ENCODE assay signal across 10 cellular contexts in genomic region chr2:218897394-218898108, GRCh38. TPM values are rescaled to one million over a fixed set of nuclear protein-coding genes. Genes with fewer than 3 reads are reported as not detected.
DNase-seq lines count a peak whose midpoint lies in the region; ATAC-seq, FAIRE-seq and TF ChIP-seq lines count a peak whose summit lies in the region.
"Had no signal": no experiment of that assay in that cellular context is flagged by ENCODE, and none has a peak within 500 bp of the region (broad histone marks: within the 10 kb centered on the region; RNA-seq: fewer than 3 reads in every experiment).

No MANE protein-coding gene starts in this region.

- H3K27me3 ChIP-seq in CD4-positive, CD25-positive, alpha-beta regulatory T cell (ENCODE audit: control insufficient read depth, insufficient read depth, low read length): peaks cover 5% of the 10 kb centered on the region
- no peaks in the 10 kb centered on the region for H3K27me3 ChIP-seq in keratinocyte (ENCODE audit: control insufficient read depth, extremely low read depth, insufficient read depth, low read length)

- peak overlapping the region; percentile 55 for H3K4me3 ChIP-seq in CD4-positive, CD25-positive, alpha-beta regulatory T cell (ENCODE audit: low read depth, low read length)
- H3K4me3 ChIP-seq in SK-N-MC (peak overlapping the region; percentile 71), keratinocyte (ENCODE audit: control insufficient read depth in 2 of 3, extremely low read depth in 1 of 3, insufficient read depth in 2 of 3, low read depth in 1 of 3, low read length in 3 of 3) (peak overlapping the region in 2 of 3 experiments; percentile 10 to 11), mucosa of descending colon (no peak overlapping the region)

- no peaks in the 10 kb centered on the region for H3K36me3 Mint-ChIP-seq in CD4-positive, CD25-positive, alpha-beta regulatory T cell

- no peaks in the 10 kb centered on the region for H3K9me1 ChIP-seq in keratinocyte (ENCODE audit: control insufficient read depth, extremely low read depth, insufficient read depth, low read length)

- H3K79me2 ChIP-seq in keratinocyte (ENCODE audit: control insufficient read depth, insufficient read depth, low read length): no peaks in the 10 kb centered on the region

- H3K27me3 Mint-ChIP-seq in CD4-positive, CD25-positive, alpha-beta regulatory T cell: peaks cover 31% of the 10 kb centered on the region

- peak overlapping the region; percentile 74 to 92 (median 86) for H3K4me3 Mint-ChIP-seq in CD4-positive, CD25-positive, alpha-beta regulatory T cell

- no peak for DNase-seq in CD4-positive, CD25-positive, alpha-beta regulatory T cell
- DNase-seq in SK-N-MC (ENCODE audit: low read depth, low spot score): no peak
- no peak for DNase-seq in keratinocyte (ENCODE audit: low read depth, low spot score)
- DNase-seq in HTR-8/SVneo (ENCODE audit: insufficient read length, low spot score): no peak
- no peak for DNase-seq in NCI-H187 treated with DMSO at 0.1 percent for 48 hours (lab: John Stamatoyannopoulos, UW)
- DNase-seq in mucosa of descending colon: no peak

- H3K9ac ChIP-seq in SK-N-MC (ENCODE audit: insufficient read length): no peak overlapping the region
- peak overlapping the region; percentile 78 for H3K9ac ChIP-seq in keratinocyte (ENCODE audit: control insufficient read depth, extremely low read depth, insufficient read depth, low read length)

- TF ChIP-seq CTCF in keratinocyte (optimal IDR thresholded peaks at IDR 0.05 in 1 of 3, IDR thresholded peaks at IDR 0.05 in 1 of 3, conservative IDR thresholded peaks at IDR 0.05 in 1 of 3; ENCODE audit: extremely low read depth in 1 of 3, insufficient read depth in 2 of 3, low read length in 3 of 3) (no peak), mucosa of descending colon (IDR thresholded peaks at IDR 0.05) (no peak)

- peaks cover 60% of the 10 kb centered on the region for H3K4me1 ChIP-seq in CD4-positive, CD25-positive, alpha-beta regulatory T cell (ENCODE audit: control insufficient read depth, insufficient read depth, low read length, poor library complexity, severe bottlenecking)
- peaks cover 54% of the 10 kb centered on the region for H3K4me1 ChIP-seq in keratinocyte (ENCODE audit: control insufficient read depth, extremely low read depth, insufficient read depth, low read length)
- peaks cover 25% of the 10 kb centered on the region for H3K4me1 ChIP-seq in mucosa of descending colon (ENCODE audit: low read depth)

- intact Hi-C loops in mucosa of descending colon (cut with DNase I, micrococcal nuclease): no loop called here

- H2AFZ ChIP-seq in keratinocyte (ENCODE audit: control insufficient read depth, low read length): no peak overlapping the region

- H3K4me1 Mint-ChIP-seq in CD4-positive, CD25-positive, alpha-beta regulatory T cell: peaks cover 0 to 51% (median 42%) of the 10 kb centered on the region in 4 donors

- H3K9me3 ChIP-seq in CD4-positive, CD25-positive, alpha-beta regulatory T cell (ENCODE audit: control insufficient read depth in 2 of 2, low read length in 2 of 2): no peaks in the 10 kb centered on the region
- H3K9me3 ChIP-seq in SK-N-MC (ENCODE audit: low read depth, low read length): no peaks in the 10 kb centered on the region
- no peaks in the 10 kb centered on the region for H3K9me3 ChIP-seq in keratinocyte (ENCODE audit: control insufficient read depth, low read depth, low read length)
- no peaks in the 10 kb centered on the region for H3K9me3 ChIP-seq in mucosa of descending colon

- H3K36me3 ChIP-seq in CD4-positive, CD25-positive, alpha-beta regulatory T cell (ENCODE audit: control insufficient read depth, insufficient read depth, low read length): no peaks in the 10 kb centered on the region
- H3K36me3 ChIP-seq in SK-N-MC (ENCODE audit: insufficient read depth, low read length): no peaks in the 10 kb centered on the region
- H3K36me3 ChIP-seq in keratinocyte (ENCODE audit: control insufficient read depth in 2 of 2, extremely low read depth in 1 of 2, insufficient read depth in 2 of 2, low read length in 2 of 2): no peaks in the 10 kb centered on the region
- no peaks in the 10 kb centered on the region for H3K36me3 ChIP-seq in mucosa of descending colon (ENCODE audit: low read depth)

- dilution Hi-C loops in keratinocyte (cut with MboI; ENCODE audit: extremely low pct_ligation_motif_present, low sequenced_read_pairs): no loop called here

- peak overlapping the region; percentile 87 for H3K4me2 ChIP-seq in keratinocyte (ENCODE audit: control insufficient read depth, extremely low read depth, insufficient read depth, low read depth, low read length)

- FAIRE-seq in keratinocyte (lab: Jason Lieb, UNC) (no peak), HTR-8/SVneo (lab: Jason Lieb, UNC) (no peak)

- ATAC-seq in CD4-positive, CD25-positive, alpha-beta regulatory T cell (ENCODE audit: low read depth in 2 of 2): no peak
- ATAC-seq in GM19395 (IDR thresholded peaks at IDR 0.05; ENCODE audit: unreplicated experiment) (peak; percentile 3), mucosa of descending colon (no peak), GM19035 (IDR thresholded peaks at IDR 0.05; ENCODE audit: unreplicated experiment) (no peak)

- H3K27ac Mint-ChIP-seq in CD4-positive, CD25-positive, alpha-beta regulatory T cell: peak overlapping the region; percentile 59 to 88 (median 87)

- no peaks in the 10 kb centered on the region for H4K20me1 ChIP-seq in keratinocyte (ENCODE audit: control insufficient read depth, extremely low read depth, insufficient read depth, low read length)

- H3K9me3 Mint-ChIP-seq in CD4-positive, CD25-positive, alpha-beta regulatory T cell: peaks cover 0 to 1% (median 0%) of the 10 kb centered on the region in 7 donors

- peak overlapping the region; percentile 98 for H3K27ac ChIP-seq in CD4-positive, CD25-positive, alpha-beta regulatory T cell (ENCODE audit: insufficient read depth, low read length, poor library complexity, severe bottlenecking)
- peak overlapping the region; percentile 69; the same call in 1 of the 2 replicates for H3K27ac ChIP-seq in SK-N-MC
- H3K27ac ChIP-seq in keratinocyte (ENCODE audit: control insufficient read depth, insufficient read depth, low read length): peak overlapping the region; percentile 28

RNA-seq across cellular contexts. Expression of gene WNT10A, which starts 16.9 kb away (rescaled TPM):
- 10.8 TPM for total RNA-seq in CD4-positive, CD25-positive, alpha-beta regulatory T cell
- 10 to 100 TPM in 1 of 4 donors, 1 to 10 TPM in 3; 6.3 to 11.0 (median 8.8) TPM for polyA plus RNA-seq in CD4-positive, CD25-positive, alpha-beta regulatory T cell
- 0.78 to 6.6 TPM (median 2.1 TPM) in 3 replicates for polyA plus RNA-seq in keratinocyte
- 2.4 TPM for polyA plus RNA-seq in keratinocyte (2011; ENCODE audit: low read depth)
- polyA plus RNA-seq in keratinocyte (2011; cell fraction: cytosol; rRNA removed): 0.78 and 1.4 TPM in 2 replicates
- 1.8 and 2.6 TPM in 2 replicates for polyA plus RNA-seq in keratinocyte (2011; cell fraction: nucleus; rRNA removed)
- polyA plus RNA-seq in keratinocyte (2012; ENCODE audit: low replicate concordance): 0.97 and 3.7 TPM in 2 replicates
- polyA minus RNA-seq in keratinocyte: 0.43 to 4.4 TPM (median 1.4 TPM) in 3 replicates
- 1.7 TPM for polyA minus RNA-seq in keratinocyte (2011; cell fraction: cytosol; rRNA and poly(A)+ RNA removed)
- polyA minus RNA-seq in keratinocyte (2011; cell fraction: nucleus; rRNA and poly(A)+ RNA removed): 1.1 and 2.6 TPM in 2 replicates
- 1 to 10 TPM in 1 of 3 donors, under 1 TPM in 2; 0.17 to 1.1 (median 0.22) TPM for total RNA-seq in mucosa of descending colon
- total RNA-seq: lung microvascular endothelial cell had no signal

RNA-seq across cellular contexts. Expression of gene WNT6, which starts 37.9 kb away (rescaled TPM):
- total RNA-seq in CD4-positive, CD25-positive, alpha-beta regulatory T cell: not detected
- polyA plus RNA-seq in CD4-positive, CD25-positive, alpha-beta regulatory T cell: not detected
- polyA plus RNA-seq in keratinocyte: 0.15 TPM in 1 of 3 replicates, not detected in the others
- polyA plus RNA-seq in keratinocyte (2011; ENCODE audit: low read depth): 0.20 TPM
- 0.12 TPM in 1 of 2 replicates, not detected in the other for polyA plus RNA-seq in keratinocyte (2011; cell fraction: cytosol; rRNA removed)
- polyA plus RNA-seq in keratinocyte (2011; cell fraction: nucleus; rRNA removed): 0.09 and 0.17 TPM in 2 replicates
- polyA plus RNA-seq in keratinocyte (2012; ENCODE audit: low replicate concordance): 0.27 TPM in 1 of 2 replicates, not detected in the other
- polyA minus RNA-seq in keratinocyte: not detected in 3 replicates
- polyA minus RNA-seq in keratinocyte (2011; cell fraction: cytosol; rRNA and poly(A)+ RNA removed): not detected
- not detected in 2 replicates for polyA minus RNA-seq in keratinocyte (2011; cell fraction: nucleus; rRNA and poly(A)+ RNA removed)
- total RNA-seq in mucosa of descending colon: 1 to 10 TPM in 1 of 3 donors, under 1 TPM in 2; 0.39 to 5.7 (median 0.41) TPM
- total RNA-seq: lung microvascular endothelial cell; T-helper 1 cell treated with Interleukin-12 subunit alpha and Interleukin-12 subunit beta and Interleukin-4 antibody, amounts not matched to agents 30 ng/mL and 1 ng/mL, for 36 hours had no signal

Comparison
In these comparisons a context has a peak if more than half of its experiments do, and no peak if none do; other contexts are left out.
1. H3K27ac ChIP-seq: peak in every context shown above with its lines; median percentile 98 in CD4-positive, CD25-positive, alpha-beta regulatory T cell; 69 in SK-N-MC; 28 in keratinocyte.